In genomic region chr13:21100994-21101757, GRCh38 we compare ENCODE assay signal across 32 cellular contexts.
"Had no signal": no experiment of that assay in that cellular context is flagged by ENCODE, and none has a peak within 500 bp of the region (broad histone marks: within the 10 kb centered on the region; RNA-seq: fewer than 3 reads in every experiment).

No MANE protein-coding gene starts in this region.

- H3K27ac ChIP-seq: adrenal gland, body of pancreas, coronary artery, dorsolateral prefrontal cortex, heart left ventricle had no signal

- H3K36me3 Mint-ChIP-seq: activated CD4-positive, alpha-beta memory T cell treated with anti-CD3 and anti-CD28 coated beads for 36 hours; activated CD8-positive, alpha-beta memory T cell treated with anti-CD3 and anti-CD28 coated beads, Interleukin-2, amount 10 ng/mL, durations not matched to agents 7 days and 5 days; activated naive CD4-positive, alpha-beta T cell treated with anti-CD3 and anti-CD28 coated beads, Interleukin-2, amount 50 U/mL, for 24 hours; activated naive CD8-positive, alpha-beta T cell treated with anti-CD3 and anti-CD28 coated beads for 36 hours had no signal

- H3K9me3 Mint-ChIP-seq: activated CD4-positive, alpha-beta memory T cell treated with anti-CD3 and anti-CD28 coated beads for 36 hours; activated CD4-positive, alpha-beta T cell treated with anti-CD3 and anti-CD28 coated beads, Interleukin-2, amount 10 ng/mL, durations not matched to agents 24 days and 14 days; activated naive CD4-positive, alpha-beta T cell treated with anti-CD3 and anti-CD28 coated beads for 36 hours; activated naive CD4-positive, alpha-beta T cell treated with anti-CD3 and anti-CD28 coated beads, Interleukin-2, amount 50 U/mL, for 24 hours; activated naive CD8-positive, alpha-beta T cell treated with anti-CD3 and anti-CD28 coated beads for 36 hours; activated naive CD8-positive, alpha-beta T cell treated with anti-CD3 and anti-CD28 coated beads, Interleukin-2, amount 50 U/mL, for 24 hours; activated T-helper 1 cell treated with anti-CD3 and anti-CD28 coated beads, Interleukin-12 subunit alpha, Interleukin-12 subunit beta, Interleukin-2, Interleukin-4 antibody, amounts not matched to agents 30 ng/mL and 10 ng/mL and 1 ng/mL, durations not matched to agents 14 hours and 24 hours and 36 hours; activated T-helper 2 cell treated with anti-CD3 and anti-CD28 coated beads, Interferon-gamma antibody, Interleukin-2, Interleukin-4, amounts not matched to agents 10 μg/mL and 5 μg/mL and 100 μg/mL, durations not matched to agents 14 hours and 24 hours and 36 hours; dendritic cell treated with granulocyte-macrophage colony-stimulating factor and Interleukin-4, amounts not matched to agents 40 ng/mL and 50 ng/mL, for 4 days; endodermal cell had no signal

- H3K9me3 ChIP-seq: adrenal gland, body of pancreas, heart left ventricle had no signal

- H3K4me3 Mint-ChIP-seq: activated CD4-positive, alpha-beta memory T cell treated with anti-CD3 and anti-CD28 coated beads for 36 hours; activated CD4-positive, alpha-beta T cell treated with anti-CD3 and anti-CD28 coated beads for 36 hours; activated CD4-positive, alpha-beta T cell treated with anti-CD3 and anti-CD28 coated beads, Interleukin-2, amount 10 ng/mL, durations not matched to agents 24 days and 14 days; activated CD8-positive, alpha-beta memory T cell treated with anti-CD3 and anti-CD28 coated beads, Interleukin-2, amount 10 ng/mL, durations not matched to agents 7 days and 5 days; activated CD8-positive, alpha-beta T cell treated with anti-CD3 and anti-CD28 coated beads, Interleukin-2, amount 10 ng/mL, durations not matched to agents 7 days and 5 days; activated naive CD4-positive, alpha-beta T cell treated with anti-CD3 and anti-CD28 coated beads for 36 hours; activated naive CD4-positive, alpha-beta T cell treated with anti-CD3 and anti-CD28 coated beads, Interleukin-2, amount 50 U/mL, for 24 hours; activated naive CD8-positive, alpha-beta T cell treated with anti-CD3 and anti-CD28 coated beads for 36 hours; activated naive CD8-positive, alpha-beta T cell treated with anti-CD3 and anti-CD28 coated beads, Interleukin-2, amount 50 U/mL, for 24 hours; activated T-helper 1 cell treated with anti-CD3 and anti-CD28 coated beads, Interleukin-12 subunit alpha, Interleukin-12 subunit beta, Interleukin-2, Interleukin-4 antibody, amounts not matched to agents 30 ng/mL and 10 ng/mL and 1 ng/mL, durations not matched to agents 14 hours and 24 hours and 36 hours; dendritic cell treated with granulocyte-macrophage colony-stimulating factor and Interleukin-4, amounts not matched to agents 40 ng/mL and 50 ng/mL, for 4 days; endodermal cell had no signal

- H3K36me3 ChIP-seq: adrenal gland, heart left ventricle had no signal

- DNase-seq: activated CD4-positive, alpha-beta memory T cell treated with anti-CD3 and anti-CD28 coated beads for 36 hours; activated CD4-positive, alpha-beta T cell treated with anti-CD3 and anti-CD28 coated beads for 36 hours; activated CD4-positive, alpha-beta T cell treated with anti-CD3 and anti-CD28 coated beads, Interleukin-2, amount 10 ng/mL, durations not matched to agents 24 days and 14 days; activated CD4-positive, CD25-positive, alpha-beta regulatory T cell; activated CD4-positive, CD25-positive, alpha-beta regulatory T cell treated with anti-CD3 and anti-CD28 coated beads, Interleukin-2, amount 50 U/mL, for 72 hours; activated CD8-positive, alpha-beta memory T cell treated with anti-CD3 and anti-CD28 coated beads, Interleukin-2, amount 10 ng/mL, durations not matched to agents 7 days and 5 days; activated CD8-positive, alpha-beta memory T cell treated with anti-CD3 and anti-CD28 coated beads, Interleukin-2, amount 50 U/mL, for 4 hours; activated CD8-positive, alpha-beta T cell treated with anti-CD3 and anti-CD28 coated beads, Interleukin-2, amount 10 ng/mL, durations not matched to agents 7 days and 5 days; activated effector memory CD4-positive, alpha-beta T cell treated with anti-CD3 and anti-CD28 coated beads, Interleukin-2, amount 50 U/mL, for 16 hours; activated naive CD4-positive, alpha-beta T cell treated with anti-CD3 and anti-CD28 coated beads for 36 hours; activated naive CD8-positive, alpha-beta T cell treated with anti-CD3 and anti-CD28 coated beads for 36 hours; activated naive CD8-positive, alpha-beta T cell treated with anti-CD3 and anti-CD28 coated beads, Interleukin-2, amount 50 U/mL, for 24 hours; activated T-cell treated with anti-CD3 and anti-CD28 coated beads, Interleukin-2, amount 50 U/mL, for 1 hour; activated T-cell treated with anti-CD3 and anti-CD28 coated beads, Interleukin-2, amount 50 U/mL, for 48 hours; adrenal gland; amygdala; aorta; body of pancreas; central memory CD4-positive, alpha-beta T cell; cerebellar nuclear complex; dorsolateral prefrontal cortex; effector memory CD4-positive, alpha-beta T cell; endodermal cell; foreskin fibroblast; heart left ventricle; T-helper 2 cell had no signal

- H3K27ac Mint-ChIP-seq: activated CD4-positive, alpha-beta memory T cell treated with anti-CD3 and anti-CD28 coated beads for 36 hours; activated CD4-positive, alpha-beta T cell treated with anti-CD3 and anti-CD28 coated beads for 36 hours; activated CD4-positive, alpha-beta T cell treated with anti-CD3 and anti-CD28 coated beads, Interleukin-2, amount 10 ng/mL, durations not matched to agents 24 days and 14 days; activated CD8-positive, alpha-beta memory T cell treated with anti-CD3 and anti-CD28 coated beads, Interleukin-2, amount 10 ng/mL, durations not matched to agents 7 days and 5 days; activated CD8-positive, alpha-beta T cell treated with anti-CD3 and anti-CD28 coated beads, Interleukin-2, amount 10 ng/mL, durations not matched to agents 7 days and 5 days; activated naive CD4-positive, alpha-beta T cell treated with anti-CD3 and anti-CD28 coated beads for 36 hours; activated naive CD4-positive, alpha-beta T cell treated with anti-CD3 and anti-CD28 coated beads, Interleukin-2, amount 50 U/mL, for 24 hours; activated naive CD8-positive, alpha-beta T cell treated with anti-CD3 and anti-CD28 coated beads for 36 hours; activated naive CD8-positive, alpha-beta T cell treated with anti-CD3 and anti-CD28 coated beads, Interleukin-2, amount 50 U/mL, for 24 hours; activated T-helper 1 cell treated with anti-CD3 and anti-CD28 coated beads, Interleukin-12 subunit alpha, Interleukin-12 subunit beta, Interleukin-2, Interleukin-4 antibody, amounts not matched to agents 30 ng/mL and 10 ng/mL and 1 ng/mL, durations not matched to agents 14 hours and 24 hours and 36 hours; activated T-helper 2 cell treated with anti-CD3 and anti-CD28 coated beads, Interferon-gamma antibody, Interleukin-2, Interleukin-4, amounts not matched to agents 10 μg/mL and 5 μg/mL and 100 μg/mL, durations not matched to agents 14 hours and 24 hours and 36 hours; dendritic cell treated with granulocyte-macrophage colony-stimulating factor and Interleukin-4, amounts not matched to agents 40 ng/mL and 50 ng/mL, for 4 days; endodermal cell had no signal

- H3K4me1 Mint-ChIP-seq: activated CD4-positive, alpha-beta T cell treated with anti-CD3 and anti-CD28 coated beads for 36 hours; activated CD4-positive, alpha-beta T cell treated with anti-CD3 and anti-CD28 coated beads, Interleukin-2, amount 10 ng/mL, durations not matched to agents 24 days and 14 days; activated CD8-positive, alpha-beta memory T cell treated with anti-CD3 and anti-CD28 coated beads, Interleukin-2, amount 10 ng/mL, durations not matched to agents 7 days and 5 days; activated naive CD4-positive, alpha-beta T cell treated with anti-CD3 and anti-CD28 coated beads, Interleukin-2, amount 50 U/mL, for 24 hours; activated naive CD8-positive, alpha-beta T cell treated with anti-CD3 and anti-CD28 coated beads for 36 hours; activated naive CD8-positive, alpha-beta T cell treated with anti-CD3 and anti-CD28 coated beads, Interleukin-2, amount 50 U/mL, for 24 hours; endodermal cell had no signal

- H3K27me3 ChIP-seq: adrenal gland, body of pancreas, dorsolateral prefrontal cortex, heart left ventricle had no signal

- H3K4me1 ChIP-seq: adrenal gland, body of pancreas, heart left ventricle had no signal

- H3K4me3 ChIP-seq: adrenal gland, body of pancreas, coronary artery, dorsolateral prefrontal cortex, heart left ventricle had no signal

- ATAC-seq: activated CD4-positive, alpha-beta T cell treated with anti-CD3 and anti-CD28 coated beads for 36 hours; activated CD8-positive, alpha-beta memory T cell treated with anti-CD3 and anti-CD28 coated beads, Interleukin-2, amount 10 ng/mL, durations not matched to agents 7 days and 5 days; activated CD8-positive, alpha-beta T cell treated with anti-CD3 and anti-CD28 coated beads, Interleukin-2, amount 10 ng/mL, durations not matched to agents 7 days and 5 days; activated naive CD8-positive, alpha-beta T cell treated with anti-CD3 and anti-CD28 coated beads, Interleukin-2, amount 50 U/mL, for 24 hours; body of pancreas; esophagus mucosa; heart left ventricle had no signal

- H3K27me3 Mint-ChIP-seq: activated CD4-positive, alpha-beta T cell treated with anti-CD3 and anti-CD28 coated beads for 36 hours; activated CD4-positive, alpha-beta T cell treated with anti-CD3 and anti-CD28 coated beads, Interleukin-2, amount 10 ng/mL, durations not matched to agents 24 days and 14 days; activated naive CD4-positive, alpha-beta T cell treated with anti-CD3 and anti-CD28 coated beads, Interleukin-2, amount 50 U/mL, for 24 hours; activated naive CD8-positive, alpha-beta T cell treated with anti-CD3 and anti-CD28 coated beads for 36 hours; activated naive CD8-positive, alpha-beta T cell treated with anti-CD3 and anti-CD28 coated beads, Interleukin-2, amount 50 U/mL, for 24 hours; dendritic cell treated with granulocyte-macrophage colony-stimulating factor and Interleukin-4, amounts not matched to agents 40 ng/mL and 50 ng/mL, for 4 days had no signal
